Comparison of ENCODE assay signal across 9 cellular contexts in the genomic region with DNA sequence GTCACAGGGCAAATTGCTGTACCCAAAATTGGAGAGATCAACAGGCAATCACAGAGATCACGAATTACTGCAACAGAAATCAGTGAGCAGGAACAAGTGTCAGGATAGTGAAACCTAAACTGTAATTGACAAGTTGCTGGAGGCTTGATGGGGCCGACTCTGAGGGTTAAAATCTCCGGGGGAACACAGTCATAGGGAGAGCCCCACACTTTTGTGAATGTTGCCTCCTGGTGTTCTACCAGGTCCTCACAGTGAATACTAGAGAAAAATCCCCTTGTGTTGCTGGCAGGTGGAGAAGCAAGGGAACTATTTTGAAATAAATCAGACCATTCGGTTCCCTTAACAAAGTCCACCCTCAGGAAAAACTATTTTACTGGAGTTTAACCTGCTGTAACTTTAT.
DNase-seq lines count a peak whose midpoint lies in the region; ATAC-seq and TF ChIP-seq lines count a peak whose summit lies in the region.
"Had no signal": no experiment of that assay in that cellular context is flagged by ENCODE, and none has a peak within 500 bp of the region (broad histone marks: within the 10 kb centered on the region; RNA-seq: fewer than 3 reads in every experiment).

No MANE protein-coding gene starts in this region.

- no peak overlapping the region for H3K27ac Mint-ChIP-seq in chondrocyte (ENCODE audit: unreplicated experiment)

- POLR2A ChIA-PET in RWPE1 (lab: Yijun Ruan, JAX; ENCODE audit: low non-redundant PET), result no interaction called here

- DNase-seq in GM10266 (ENCODE audit: extremely low spot score), result peak; percentile 40
- DNase-seq in chondrocyte (ENCODE audit: low spot score), result no peak
- no peak for DNase-seq in NCI-H1092 (lab: John Stamatoyannopoulos, UW)
- no peak for DNase-seq in posterior cingulate gyrus
- DNase-seq in RWPE1 (ENCODE audit: low spot score), result no peak
- DNase-seq in dedifferentiated amniotic fluid mesenchymal stem cell (ENCODE audit: extremely low spot score), result no peak
- DNase-seq: activated CD4-positive, alpha-beta T cell treated with anti-CD3 and anti-CD28 coated beads, Interleukin-2, amount 50 U/mL, for 4 hours had no signal

- H3K36me3 Mint-ChIP-seq in chondrocyte (ENCODE audit: low read depth), result no peaks in the 10 kb centered on the region

- intact Hi-C loops in posterior cingulate gyrus (cut with DNase I), result no loop called here

- H3K9me3 Mint-ChIP-seq in chondrocyte (ENCODE audit: low read depth), result no peaks in the 10 kb centered on the region

- peak; percentile 46 for TF ChIP-seq CTCF in GM10266 (IDR thresholded peaks at IDR 0.05; ENCODE audit: control insufficient read depth, insufficient read depth, low read depth, missing control alignments)
- TF ChIP-seq CTCF in chondrocyte (IDR thresholded peaks at IDR 0.05), result peak; percentile 42
- TF ChIP-seq CTCF in RWPE1 (conservative IDR thresholded peaks at IDR 0.05; ENCODE audit: low read depth), result no peak

- no peak overlapping the region for H3K4me3 Mint-ChIP-seq in chondrocyte (ENCODE audit: unreplicated experiment)

- CTCF ChIA-PET in RWPE1 (lab: Yijun Ruan, JAX), result no interaction called here

- no peak overlapping the region for H3K27ac ChIP-seq in RWPE1

- H3K27me3 Mint-ChIP-seq in chondrocyte (ENCODE audit: low read depth), result no peaks in the 10 kb centered on the region

- no peaks in the 10 kb centered on the region for H3K4me1 Mint-ChIP-seq in chondrocyte (ENCODE audit: low read depth)

- ATAC-seq in GM19324 (IDR thresholded peaks at IDR 0.05; ENCODE audit: low FRiP score, unreplicated experiment) (peak; percentile 75), HG03108 (IDR thresholded peaks at IDR 0.05; ENCODE audit: unreplicated experiment) (peak; percentile 89)
